In genomic region chr16:15140444-15141365, GRCh38 we compare ENCODE assay signal across 7 cellular contexts. TPM values are rescaled to one million over a fixed set of nuclear protein-coding genes. Genes with fewer than 3 reads are reported as not detected.
DNase-seq lines count a peak whose midpoint lies in the region; ATAC-seq and TF ChIP-seq lines count a peak whose summit lies in the region.
"Not testable (repeated sequence)": the region's sequence is repeated elsewhere in the genome, so short reads cannot be mapped to it uniquely, and the experiment has no call there.

No MANE protein-coding gene starts in this region.

- peak overlapping the region in 2 of 3 experiments; percentile 34 to 80; a peak in 3 of 7 replicates for H3K27ac Mint-ChIP-seq in H9
- H3K27ac Mint-ChIP-seq in activated T-cell treated with anti-CD3 and anti-CD28 coated beads, Interleukin-2, amount 50 U/mL, for 24 hours: peak overlapping the region; percentile 44

- not testable (repeated sequence) for H3K4me1 ChIP-seq in H9 (ENCODE audit: insufficient read depth, low read length); colonic mucosa; right cardiac atrium (ENCODE audit: control insufficient read depth, insufficient read depth, low read length); mucosa of descending colon (ENCODE audit: low read depth)
- H3K4me1 ChIP-seq in stomach smooth muscle (ENCODE audit: control insufficient read depth, insufficient read depth, low read length): peaks cover 45% of the 10 kb centered on the region

- H2BK20ac ChIP-seq in H9 (ENCODE audit: low read depth, low read length, poor library complexity, severe bottlenecking): not testable (repeated sequence)

- not testable (repeated sequence) for H3K56ac ChIP-seq in H9 (ENCODE audit: insufficient read length, low read depth, low read length)

- H3K79me1 ChIP-seq in H9 (ENCODE audit: insufficient read depth, low read depth, low read length, poor library complexity, severe bottlenecking): not testable (repeated sequence)

- H3K27ac ChIP-seq in H9 (ENCODE audit: insufficient read length, low read depth, low read length); colonic mucosa; right cardiac atrium (ENCODE audit: low read length): not testable (repeated sequence)
- H3K27ac ChIP-seq in stomach smooth muscle (ENCODE audit: low read length): peak overlapping the region; percentile 89

- H3K4me3 Mint-ChIP-seq in H9; activated T-cell treated with anti-CD3 and anti-CD28 coated beads, Interleukin-2, amount 50 U/mL, for 24 hours: not testable (repeated sequence)

- no CpG with 5 or more reads among the region's 30 CpGs for WGBS in H9 (ENCODE audit: extremely low coverage, insufficient read length, low lambda C conversion rate)
- WGBS in right cardiac atrium: 76% methylated on average over 30 of the region's 30 CpGs

- not testable (repeated sequence) for H4K8ac ChIP-seq in H9 (replicated peaks; ENCODE audit: insufficient read length, low read depth, low read length)

- DNase-seq in H9 (peak; percentile 30), colonic mucosa (peak; percentile 47), right cardiac atrium (peak in 2 of 3 donors; percentile 56 to 69), mucosa of descending colon (peak in 1 of 3 donors; percentile 50), posterior cingulate gyrus (peak in 8 of 10 donors; percentile 44 to 94 (median 61))
- not testable (repeated sequence) for DNase-seq in activated T-cell treated with anti-CD3 and anti-CD28 coated beads, Interleukin-2, amount 50 U/mL, for 24 hours

- H3K4me1 Mint-ChIP-seq in H9: peaks cover 9 to 19% of the 10 kb centered on the region in 2 experiments
- not testable (repeated sequence) for H3K4me1 Mint-ChIP-seq in activated T-cell treated with anti-CD3 and anti-CD28 coated beads, Interleukin-2, amount 50 U/mL, for 24 hours (ENCODE audit: low read depth)

- TF ChIP-seq CTCF in H9 (conservative IDR thresholded peaks at IDR 0.05); colonic mucosa (IDR thresholded peaks at IDR 0.05); mucosa of descending colon (IDR thresholded peaks at IDR 0.05): not testable (repeated sequence)

- peak overlapping the region; percentile 27 for H3K18ac ChIP-seq in H9 (ENCODE audit: insufficient read length, low read depth, low read length)

- H3K9me3 Mint-ChIP-seq in H9; activated T-cell treated with anti-CD3 and anti-CD28 coated beads, Interleukin-2, amount 50 U/mL, for 24 hours: not testable (repeated sequence)

- H3K79me2 ChIP-seq in H9 (ENCODE audit: insufficient read depth, low read length): not testable (repeated sequence)

- H3K27me3 Mint-ChIP-seq in H9 (ENCODE audit: low read depth); activated T-cell treated with anti-CD3 and anti-CD28 coated beads, Interleukin-2, amount 50 U/mL, for 24 hours: not testable (repeated sequence)

- H3K36me3 Mint-ChIP-seq in H9 (ENCODE audit: insufficient read depth in 1 of 3, low read depth in 3 of 3); activated T-cell treated with anti-CD3 and anti-CD28 coated beads, Interleukin-2, amount 50 U/mL, for 24 hours (ENCODE audit: low read depth): not testable (repeated sequence)

- not testable (repeated sequence) for H2BK120ac ChIP-seq in H9 (ENCODE audit: low read depth, low read length, poor library complexity, severe bottlenecking)

- not testable (repeated sequence) for H3K27me3 ChIP-seq in H9 (ENCODE audit: insufficient read depth, low read length); colonic mucosa; right cardiac atrium (ENCODE audit: control insufficient read depth, insufficient read depth); stomach smooth muscle (ENCODE audit: control insufficient read depth in 1 of 2, insufficient read depth in 2 of 2, low read length in 2 of 2)

- H2BK15ac ChIP-seq in H9 (ENCODE audit: low read depth, low read length): not testable (repeated sequence)

- not testable (repeated sequence) for H3K4me2 ChIP-seq in H9 (ENCODE audit: insufficient read depth, insufficient read length, low read length)

- not testable (repeated sequence) for H4K91ac ChIP-seq in H9 (ENCODE audit: insufficient read length, low read depth, low read length)

- H4K5ac ChIP-seq in H9 (ENCODE audit: insufficient read length, low read depth, low read length): not testable (repeated sequence)

- ATAC-seq in right cardiac atrium (peak; percentile 2 to 3), mucosa of descending colon (peak; percentile 79)

- not testable (repeated sequence) for H2BK5ac ChIP-seq in H9 (ENCODE audit: insufficient read length, low read length)

- H3K14ac ChIP-seq in H9 (ENCODE audit: insufficient read depth, low read length): not testable (repeated sequence)

- intact Hi-C loops in colonic mucosa (cut with DNase I); right cardiac atrium (cut with DNase I); mucosa of descending colon (cut with DNase I, micrococcal nuclease); posterior cingulate gyrus (cut with DNase I): not testable (repeated sequence)

- not testable (repeated sequence) for H3K9me3 ChIP-seq in H9 (ENCODE audit: control insufficient read depth, low read depth, low read length); colonic mucosa; right cardiac atrium (ENCODE audit: control insufficient read depth, low read length); mucosa of descending colon; stomach smooth muscle (ENCODE audit: control insufficient read depth in 2 of 2, low read length in 2 of 2)

- H4K20me1 ChIP-seq in H9 (ENCODE audit: control insufficient read depth, insufficient read depth, insufficient read length): not testable (repeated sequence)

- not testable (repeated sequence) for H2AFZ ChIP-seq in H9 (ENCODE audit: low read length)

- H2BK12ac ChIP-seq in H9 (ENCODE audit: insufficient read length, low read depth, low read length): not testable (repeated sequence)

- H3K23me2 ChIP-seq in H9 (ENCODE audit: insufficient read length, low read depth, low read length, poor library complexity, severe bottlenecking): not testable (repeated sequence)

- not testable (repeated sequence) for H3K9ac ChIP-seq in H9 (ENCODE audit: extremely low read depth, insufficient read length, low read length); colonic mucosa (ENCODE audit: low read depth in 2 of 2, low read length in 2 of 2); stomach smooth muscle (ENCODE audit: low read length in 2 of 2)

- H3K4me3 ChIP-seq in colonic mucosa; right cardiac atrium (ENCODE audit: low read length); mucosa of descending colon: not testable (repeated sequence)
- peak overlapping the region; percentile 19 to 55 for H3K4me3 ChIP-seq in stomach smooth muscle (ENCODE audit: low read length in 2 of 2)

- H3K36me3 ChIP-seq in colonic mucosa; mucosa of descending colon (ENCODE audit: low read depth); stomach smooth muscle (ENCODE audit: control insufficient read depth in 2 of 2, insufficient read depth in 2 of 2, low read length in 2 of 2): not testable (repeated sequence)

- H3K4ac ChIP-seq in H9 (ENCODE audit: low read depth, low read length): not testable (repeated sequence)

- H2AK5ac ChIP-seq in H9 (ENCODE audit: insufficient read length, low read length): not testable (repeated sequence)

- not testable (repeated sequence) for H3T11ph ChIP-seq in H9 (ENCODE audit: low read length)

- not testable (repeated sequence) for H3K23ac ChIP-seq in H9 (ENCODE audit: insufficient read length, low read depth, low read length)

RNA-seq across cellular contexts. Expression of gene RRN3, which starts 46.6 kb away (rescaled TPM):
- total RNA-seq in H9 (2021) (40.9 and 44.3 TPM in 2 replicates), colonic mucosa (10 to 100 TPM; 26.8 to 28.6 TPM), right cardiac atrium (10 to 100 TPM; 22.3 to 25.5 (median 24.0) TPM), mucosa of descending colon (10 to 100 TPM; 20.2 to 32.0 (median 27.7) TPM)
- polyA plus RNA-seq in right cardiac atrium: 13.1 TPM
